In the genomic region with DNA sequence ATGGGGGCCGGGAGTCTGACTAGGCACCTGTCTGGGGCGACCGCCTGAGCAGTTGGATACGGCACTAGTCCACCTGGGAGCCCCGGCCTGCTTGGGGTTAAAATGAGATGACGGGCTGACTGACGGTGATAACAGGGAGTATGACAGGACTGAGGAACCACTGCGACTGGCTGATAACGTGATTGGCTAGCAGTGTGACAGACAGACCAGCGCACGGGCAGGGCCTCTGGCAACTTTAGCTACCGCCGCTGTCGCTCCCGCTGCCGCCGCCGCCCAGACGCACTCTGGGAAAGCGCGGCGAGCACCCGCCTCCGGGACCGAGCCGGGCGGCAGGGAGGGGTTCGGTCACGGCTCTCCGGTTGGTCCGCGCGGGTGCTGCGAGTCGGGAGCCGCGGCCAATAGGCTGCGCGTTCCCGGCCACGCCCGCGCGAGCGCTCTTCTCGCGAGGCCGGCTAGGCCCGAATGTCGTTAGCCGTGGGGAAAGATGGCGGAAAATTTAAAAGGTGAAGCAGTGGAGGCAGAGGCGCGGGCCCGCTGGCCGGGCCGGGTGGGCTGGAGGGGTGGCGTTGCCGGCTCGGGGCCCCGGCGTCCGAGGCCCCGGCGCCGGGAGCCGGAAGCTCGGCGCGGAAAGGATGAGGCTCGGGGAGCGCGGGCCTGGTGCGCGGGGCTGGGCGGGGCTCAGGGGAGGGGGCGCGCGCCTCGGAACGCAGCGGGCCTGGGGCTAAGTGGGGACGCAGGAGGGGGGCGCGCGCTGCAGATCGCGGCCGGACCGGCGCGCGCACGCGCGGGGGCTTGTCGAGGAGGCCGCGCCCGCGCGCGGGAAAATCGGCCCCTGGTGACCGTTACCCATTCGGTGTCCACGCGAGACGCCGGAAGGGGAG, we compare ENCODE assay signal across 8 cellular contexts. TPM values are rescaled to one million over a fixed set of nuclear protein-coding genes. Genes with fewer than 3 reads are reported as not detected.
DNase-seq lines count a peak whose midpoint lies in the region; ATAC-seq and TF ChIP-seq lines count a peak whose summit lies in the region.

A gene with protein sequence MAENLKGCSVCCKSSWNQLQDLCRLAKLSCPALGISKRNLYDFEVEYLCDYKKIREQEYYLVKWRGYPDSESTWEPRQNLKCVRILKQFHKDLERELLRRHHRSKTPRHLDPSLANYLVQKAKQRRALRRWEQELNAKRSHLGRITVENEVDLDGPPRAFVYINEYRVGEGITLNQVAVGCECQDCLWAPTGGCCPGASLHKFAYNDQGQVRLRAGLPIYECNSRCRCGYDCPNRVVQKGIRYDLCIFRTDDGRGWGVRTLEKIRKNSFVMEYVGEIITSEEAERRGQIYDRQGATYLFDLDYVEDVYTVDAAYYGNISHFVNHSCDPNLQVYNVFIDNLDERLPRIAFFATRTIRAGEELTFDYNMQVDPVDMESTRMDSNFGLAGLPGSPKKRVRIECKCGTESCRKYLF (plus strand): TSS at position 434 of the 881 bp plus-strand sequence. CDS start 51 bp downstream, at position 485.

- H3K27ac Mint-ChIP-seq in activated T-cell treated with anti-CD3 and anti-CD28 coated beads, Interleukin-2, amount 50 U/mL, for 72 hours, result peak within 1 kb of the TSS; percentile 97
- peak within 1 kb of the TSS; percentile 71 to 98 (median 90) for H3K27ac Mint-ChIP-seq in naive B cell
- peak within 1 kb of the TSS; percentile 98 for H3K27ac Mint-ChIP-seq in stimulated activated effector memory CD8-positive, alpha-beta T cell treated with anti-CD3 and anti-CD28 coated beads, Interleukin-12 subunit alpha, Interleukin-12 subunit beta, amount 100 ng/mL, for 72 hours

- peaks cover 38% of the 10 kb centered on the region for H3K4me1 Mint-ChIP-seq in activated T-cell treated with anti-CD3 and anti-CD28 coated beads, Interleukin-2, amount 50 U/mL, for 72 hours (ENCODE audit: low read depth)
- H3K4me1 Mint-ChIP-seq in naive B cell, result peaks cover 15 to 20% (median 16%) of the 10 kb centered on the region in 3 donors
- peaks cover 36% of the 10 kb centered on the region for H3K4me1 Mint-ChIP-seq in stimulated activated effector memory CD8-positive, alpha-beta T cell treated with anti-CD3 and anti-CD28 coated beads, Interleukin-12 subunit alpha, Interleukin-12 subunit beta, amount 100 ng/mL, for 72 hours

- intact Hi-C loops in esophagus squamous epithelium (cut with DNase I), result no loop called here

- 0 to 57% methylated on average over 4 to 22 of the region's 110 CpGs for WGBS in esophagus squamous epithelium, 2 donors

- ATAC-seq in activated T-cell treated with anti-CD3 and anti-CD28 coated beads, Interleukin-2, amount 50 U/mL, for 72 hours (replicated peaks in 1 of 2), result peak; percentile 92 to 95
- peak; percentile 92 to 93 for ATAC-seq in naive B cell (ENCODE audit: low read depth in 2 of 2)
- peak; percentile 94 for ATAC-seq in stimulated activated effector memory CD8-positive, alpha-beta T cell treated with anti-CD3 and anti-CD28 coated beads, Interleukin-12 subunit alpha, Interleukin-12 subunit beta, amount 100 ng/mL, for 72 hours

- peaks cover 0 to 19% (median 3%) of the 10 kb centered on the region in 3 donors for H3K4me1 ChIP-seq in esophagus squamous epithelium

- peak within 1 kb of the TSS; percentile 87 for H3K4me3 Mint-ChIP-seq in activated T-cell treated with anti-CD3 and anti-CD28 coated beads, Interleukin-2, amount 50 U/mL, for 72 hours
- peak within 1 kb of the TSS; percentile 79 to 95 (median 90) for H3K4me3 Mint-ChIP-seq in naive B cell
- peak within 1 kb of the TSS; percentile 95 for H3K4me3 Mint-ChIP-seq in stimulated activated effector memory CD8-positive, alpha-beta T cell treated with anti-CD3 and anti-CD28 coated beads, Interleukin-12 subunit alpha, Interleukin-12 subunit beta, amount 100 ng/mL, for 72 hours

- peak; percentile 89 for DNase-seq in EH (ENCODE audit: low read depth)
- peak; percentile 49 for DNase-seq in GOT3 (lab: John Stamatoyannopoulos, UW)
- peak; percentile 82 for DNase-seq in LHCN-M2 (ENCODE audit: low read depth)
- peak; percentile 83 for DNase-seq in RKO (ENCODE audit: low spot score)
- DNase-seq in activated T-cell treated with anti-CD3 and anti-CD28 coated beads, Interleukin-2, amount 50 U/mL, for 72 hours, result peak; percentile 89 to 90
- peak; percentile 25 for DNase-seq in esophagus squamous epithelium (lab: John Stamatoyannopoulos, UW)
- DNase-seq in naive B cell, result peak; percentile 83
- DNase-seq in stimulated activated effector memory CD8-positive, alpha-beta T cell treated with anti-CD3 and anti-CD28 coated beads, Interleukin-12 subunit alpha, Interleukin-12 subunit beta, amount 100 ng/mL, for 72 hours (ENCODE audit: low spot score in 2 of 2), result peak; percentile 66 to 84

- TF ChIP-seq CTCF in esophagus squamous epithelium (IDR thresholded peaks at IDR 0.05), result no peak

- H3K36me3 Mint-ChIP-seq in activated T-cell treated with anti-CD3 and anti-CD28 coated beads, Interleukin-2, amount 50 U/mL, for 72 hours (ENCODE audit: insufficient read depth in 2 of 2), result peaks cover 3 to 11% of the 10 kb centered on the region in 2 donors
- peaks cover 6 to 13% of the 10 kb centered on the region in 2 donors for H3K36me3 Mint-ChIP-seq in naive B cell
- peaks cover 36% of the 10 kb centered on the region for H3K36me3 Mint-ChIP-seq in stimulated activated effector memory CD8-positive, alpha-beta T cell treated with anti-CD3 and anti-CD28 coated beads, Interleukin-12 subunit alpha, Interleukin-12 subunit beta, amount 100 ng/mL, for 72 hours

- peaks cover 0 to 28% (median 5%) of the 10 kb centered on the region in 3 donors for H3K36me3 ChIP-seq in esophagus squamous epithelium

- TF ChIP-seq POLR2A in esophagus squamous epithelium (IDR thresholded peaks at IDR 0.05), result peak in 3 of 4 donors; percentile 54 to 86 (median 76)

- no peaks in the 10 kb centered on the region for H3K27me3 ChIP-seq in esophagus squamous epithelium

- H3K27ac ChIP-seq in esophagus squamous epithelium, result peak within 1 kb of the TSS; percentile 82 to 97 (median 91)

- no peaks in the 10 kb centered on the region for H3K9me3 ChIP-seq in esophagus squamous epithelium

- peaks cover 14% of the 10 kb centered on the region for H3K27me3 Mint-ChIP-seq in activated T-cell treated with anti-CD3 and anti-CD28 coated beads, Interleukin-2, amount 50 U/mL, for 72 hours (ENCODE audit: low read depth)
- H3K27me3 Mint-ChIP-seq in naive B cell, result no peaks in the 10 kb centered on the region

- peak within 1 kb of the TSS; percentile 56 to 80 (median 68) for H3K4me3 ChIP-seq in esophagus squamous epithelium

- H3K9me3 Mint-ChIP-seq in activated T-cell treated with anti-CD3 and anti-CD28 coated beads, Interleukin-2, amount 50 U/mL, for 72 hours, result no peaks in the 10 kb centered on the region
- H3K9me3 Mint-ChIP-seq in naive B cell, result peaks cover 0 to 8% (median 0%) of the 10 kb centered on the region in 7 donors
- no peaks in the 10 kb centered on the region for H3K9me3 Mint-ChIP-seq in stimulated activated effector memory CD8-positive, alpha-beta T cell treated with anti-CD3 and anti-CD28 coated beads, Interleukin-12 subunit alpha, Interleukin-12 subunit beta, amount 100 ng/mL, for 72 hours

RNA-seq across cellular contexts. Expression of the gene that starts here (rescaled TPM):
- total RNA-seq in LHCN-M2 (2014; rRNA removed) (13.0 and 14.8 TPM in 2 replicates), esophagus squamous epithelium (10 to 100 TPM in 1 of 4 donors, 1 to 10 TPM in 3; 4.6 to 12.1 (median 8.2) TPM)
- 9.5 TPM for polyA plus RNA-seq in LHCN-M2 (2012)
- 10 to 100 TPM; 29.4 to 34.8 TPM for total RNA-seq in activated T-cell treated with anti-CD3 and anti-CD28 coated beads, Interleukin-2, amount 50 U/mL, for 72 hours
- polyA plus RNA-seq in naive B cell (ENCODE audit: low read depth in 6 of 6), result 10 to 100 TPM in 3 of 6 donors, 1 to 10 TPM in 3; 6.6 to 13.3 (median 10.1) TPM

Comparison
In these comparisons a context has a peak if more than half of its experiments do, and no peak if none do; other contexts are left out.
1. Peak in every context shown above with its lines: DNase-seq, ATAC-seq, H3K4me3 ChIP-seq and H3K27ac ChIP-seq.
2. DNase-seq: peak in every context shown above with its lines; median percentile 90 in activated T-cell treated with anti-CD3 and anti-CD28 coated beads, Interleukin-2, amount 50 U/mL, for 72 hours; 89 in EH; 83 in RKO; 83 in naive B cell; 82 in LHCN-M2; 75 in stimulated activated effector memory CD8-positive, alpha-beta T cell treated with anti-CD3 and anti-CD28 coated beads, Interleukin-12 subunit alpha, Interleukin-12 subunit beta, amount 100 ng/mL, for 72 hours; 49 in GOT3; 25 in esophagus squamous epithelium.